In the genomic region with DNA sequence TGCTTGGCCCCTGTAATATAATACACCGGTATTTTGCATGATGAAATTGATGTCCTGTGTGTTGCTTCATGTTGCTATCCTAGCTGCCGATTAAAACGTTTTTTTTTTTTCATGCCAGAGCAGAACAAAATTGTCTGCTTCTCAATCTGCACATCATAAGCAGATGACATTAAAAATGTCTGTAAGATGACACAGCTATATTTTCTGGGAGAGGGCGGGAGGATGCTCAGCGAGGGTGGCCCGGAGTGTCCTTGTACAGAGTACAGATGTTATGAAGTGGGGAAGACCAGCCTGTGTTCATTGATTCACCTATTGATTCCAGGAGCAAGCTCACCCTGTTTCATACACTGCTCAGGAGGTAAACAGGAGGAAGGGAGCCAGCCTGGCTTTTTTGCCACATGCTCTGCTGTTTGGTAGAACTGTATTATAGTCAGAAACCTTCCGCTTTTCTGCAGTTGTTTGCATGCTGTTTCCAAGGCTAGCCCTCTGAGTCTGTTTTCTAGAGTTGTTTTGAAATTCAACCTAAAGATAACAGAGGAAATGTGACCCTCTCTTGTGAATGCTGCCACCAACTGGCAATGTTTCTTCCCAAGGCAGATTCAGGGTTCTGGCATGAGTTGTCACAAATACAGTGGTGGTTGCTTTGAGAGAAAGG, we compare ENCODE assay signal across 8 cellular contexts. TPM values are rescaled to one million over a fixed set of nuclear protein-coding genes. Genes with fewer than 3 reads are reported as not detected.
DNase-seq lines count a peak whose midpoint lies in the region; ATAC-seq and TF ChIP-seq lines count a peak whose summit lies in the region.

No MANE protein-coding gene starts in this region.

- H3K36me3 Mint-ChIP-seq in T-helper 17 cell (ENCODE audit: low read depth): peaks cover 4% of the 10 kb centered on the region

- H3K4me3 Mint-ChIP-seq in T-helper 17 cell: no peak overlapping the region

- H3K27ac ChIP-seq in cardiac muscle cell (no peak overlapping the region), foreskin keratinocyte (no peak overlapping the region), upper lobe of left lung (peak overlapping the region in 3 of 4 donors; percentile 16 to 30 (median 27))

- DNase-seq in cardiac muscle cell (ENCODE audit: low read depth in 1 of 2, low spot score in 1 of 2) (peak; percentile 52), left cardiac atrium (no peak), NCI-H1694 (lab: John Stamatoyannopoulos, UW) (peak; percentile 57), T-helper 17 cell (no peak), foreskin keratinocyte (no peak), upper lobe of left lung (no peak)
- DNase-seq in stimulated activated CD4-positive, alpha-beta T cell treated with anti-CD3 and anti-CD28 coated beads, Interleukin-1b, Interleukin-23, amount 100 ng/mL, for 48 hours: no peak

- TF ChIP-seq POLR2A in upper lobe of left lung (IDR thresholded peaks at IDR 0.05): no peak

- H3K9me3 ChIP-seq in cardiac muscle cell (ENCODE audit: low read depth) (no peaks in the 10 kb centered on the region), T-helper 17 cell (ENCODE audit: control insufficient read depth, low read length, poor library complexity, severe bottlenecking) (no peaks in the 10 kb centered on the region), upper lobe of left lung (no peaks in the 10 kb centered on the region)

- H3K27me3 ChIP-seq in cardiac muscle cell: peaks cover 4% of the 10 kb centered on the region
- no peaks in the 10 kb centered on the region for H3K27me3 ChIP-seq in foreskin keratinocyte
- no peaks in the 10 kb centered on the region for H3K27me3 ChIP-seq in upper lobe of left lung

- H3K4me1 ChIP-seq in cardiac muscle cell (ENCODE audit: low read depth): no peaks in the 10 kb centered on the region
- no peaks in the 10 kb centered on the region for H3K4me1 ChIP-seq in foreskin keratinocyte
- peaks cover 13 to 21% (median 17%) of the 10 kb centered on the region in 4 donors for H3K4me1 ChIP-seq in upper lobe of left lung

- H3K27me3 Mint-ChIP-seq in T-helper 17 cell: peaks cover 31% of the 10 kb centered on the region

- no peak overlapping the region for H3K27ac Mint-ChIP-seq in T-helper 17 cell

- H3K36me3 ChIP-seq in cardiac muscle cell (no peaks in the 10 kb centered on the region), upper lobe of left lung (no peaks in the 10 kb centered on the region)

- no peak for TF ChIP-seq EP300 in upper lobe of left lung (IDR thresholded peaks at IDR 0.05)

- peaks cover 25% of the 10 kb centered on the region for H3K4me1 Mint-ChIP-seq in T-helper 17 cell

- intact Hi-C loops in left cardiac atrium (cut with DNase I): no loop called here

- H3K4me3 ChIP-seq in cardiac muscle cell: no peak overlapping the region
- no peak overlapping the region for H3K4me3 ChIP-seq in upper lobe of left lung

- no peak for ATAC-seq in left cardiac atrium
- ATAC-seq in T-helper 17 cell: peak; percentile 6
- ATAC-seq in foreskin keratinocyte: no peak
- peak in 1 of 2 donors; percentile 3 for ATAC-seq in upper lobe of left lung (ENCODE audit: low FRiP score in 2 of 2)
- no peak for ATAC-seq in HG02840 (IDR thresholded peaks at IDR 0.05; ENCODE audit: low FRiP score, unreplicated experiment)

- TF ChIP-seq CTCF in cardiac muscle cell (IDR thresholded peaks at IDR 0.05; ENCODE audit: low read depth, low read length) (peak; percentile 43), foreskin keratinocyte (conservative IDR thresholded peaks at IDR 0.05) (peak; percentile 70), upper lobe of left lung (IDR thresholded peaks at IDR 0.05) (peak in 4 of 6 experiments; percentile 19 to 34 (median 30))

- WGBS in upper lobe of left lung, 2 donors: 27 to 36% methylated on average over 7 of the region's 7 CpGs

RNA-seq across cellular contexts. Expression of gene IRS2, which starts 4.7 kb away (rescaled TPM):
- total RNA-seq in cardiac muscle cell (5.5 and 12.6 TPM in 2 replicates), left cardiac atrium (10 to 100 TPM; 27.9 to 29.6 TPM), T-helper 17 cell (100 to 1,000 TPM in 1 of 2 donors, 10 to 100 TPM in 1; 90.1 to 101 TPM), foreskin keratinocyte (4.3 and 4.5 TPM in 2 replicates), upper lobe of left lung (10 to 100 TPM; 31.8 to 67.9 (median 46.4) TPM)
- polyA plus RNA-seq in cardiac muscle cell (3.0 and 5.1 TPM in 2 replicates), foreskin keratinocyte (2.0 and 2.1 TPM in 2 replicates)

Comparison
In these comparisons a context has a peak if more than half of its experiments do, and no peak if none do; other contexts are left out.
1. DNase-seq: peak in cardiac muscle cell (2 of 2) and NCI-H1694 (single experiment); none in left cardiac atrium (single experiment), T-helper 17 cell (0 of 3), foreskin keratinocyte (0 of 2), upper lobe of left lung (0 of 2) and stimulated activated CD4-positive, alpha-beta T cell treated with anti-CD3 and anti-CD28 coated beads, Interleukin-1b, Interleukin-23, amount 100 ng/mL, for 48 hours (single experiment).
2. H3K27ac ChIP-seq: peak in upper lobe of left lung (3 of 4); none in cardiac muscle cell (single experiment) and foreskin keratinocyte (single experiment).
3. Peak in every context shown above with its lines, with median percentiles within 50 percentile points of each other: CTCF ChIP-seq.